ENCODE assay signal across 34 cellular contexts in the genomic region with DNA sequence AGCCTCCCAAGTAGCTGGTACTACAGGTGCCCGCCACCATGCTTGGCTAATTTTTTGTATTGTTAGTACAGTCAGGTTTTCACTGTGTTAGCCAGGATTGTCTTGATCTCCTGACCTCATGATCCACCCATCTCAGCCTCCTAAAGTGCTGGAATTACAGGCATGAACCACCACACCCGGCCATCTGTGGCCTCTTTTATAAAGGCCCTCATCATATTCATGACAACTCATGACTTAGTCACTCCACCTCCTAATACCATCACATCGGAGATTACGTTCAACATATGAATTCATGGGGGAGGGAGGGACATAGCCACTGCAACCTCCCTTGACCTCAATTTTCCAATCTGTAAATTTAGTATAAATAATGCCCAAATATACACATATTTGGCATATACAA. TPM values are rescaled to one million over a fixed set of nuclear protein-coding genes. Genes with fewer than 3 reads are reported as not detected.
"Had no signal": no experiment of that assay in that cellular context is flagged by ENCODE, and none has a peak within 500 bp of the region (broad histone marks: within the 10 kb centered on the region; RNA-seq: fewer than 3 reads in every experiment).

No MANE protein-coding gene starts in this region.

- H3K4me1 ChIP-seq: adrenal gland, body of pancreas, breast epithelium had no signal

- H3K36me3 ChIP-seq: adrenal gland, brain microvascular endothelial cell, breast epithelium had no signal

- H3K27me3 ChIP-seq: adrenal gland, body of pancreas, brain microvascular endothelial cell, breast epithelium had no signal

- ATAC-seq: activated CD8-positive, alpha-beta T cell treated with anti-CD3 and anti-CD28 coated beads for 36 hours; activated naive CD4-positive, alpha-beta T cell treated with anti-CD3 and anti-CD28 coated beads, Interleukin-2, amount 50 U/mL, for 72 hours; activated T-cell treated with anti-CD3 and anti-CD28 coated beads, Interleukin-2, amount 50 U/mL, for 4 hours; activated T-cell treated with anti-CD3 and anti-CD28 coated beads, Interleukin-2, amount 50 U/mL, for 72 hours; activated T-helper 17 cell treated with anti-CD3 and anti-CD28 coated beads, Interleukin-2, amount 50 U/mL, for 72 hours; body of pancreas had no signal

- H3K4me3 ChIP-seq: adrenal gland, body of pancreas, breast epithelium had no signal

- DNase-seq: activated B cell treated with CpG ODN at 0.5 μM for 24 hours; activated CD4-positive, alpha-beta memory T cell treated with anti-CD3 and anti-CD28 coated beads for 36 hours; activated CD4-positive, alpha-beta T cell treated with anti-CD3 and anti-CD28 coated beads for 4 hours; activated CD4-positive, alpha-beta T cell treated with anti-CD3 and anti-CD28 coated beads, Interleukin-2, amount 10 ng/mL, durations not matched to agents 24 days and 14 days; activated CD4-positive, alpha-beta T cell treated with anti-CD3 and anti-CD28 coated beads, Interleukin-2, amount 50 U/mL, for 1 hour; activated CD4-positive, alpha-beta T cell treated with anti-CD3 and anti-CD28 coated beads, Interleukin-2, amount 50 U/mL, for 4 hours; activated CD4-positive, CD25-positive, alpha-beta regulatory T cell treated with anti-CD3 and anti-CD28 coated beads, Interleukin-2, amount 50 U/mL, for 72 hours; activated CD8-positive, alpha-beta memory T cell treated with anti-CD3 and anti-CD28 coated beads, Interleukin-2, amount 50 U/mL, for 4 hours; activated CD8-positive, alpha-beta T cell treated with anti-CD3 and anti-CD28 coated beads for 36 hours; activated effector memory CD4-positive, alpha-beta T cell treated with anti-CD3 and anti-CD28 coated beads, Interleukin-2, amount 50 U/mL, for 16 hours; activated gamma-delta T cell treated with Interleukin-2 at 50 U/mL for 16 hours; activated naive CD4-positive, alpha-beta T cell; activated naive CD4-positive, alpha-beta T cell treated with anti-CD3 and anti-CD28 coated beads for 36 hours; activated naive CD4-positive, alpha-beta T cell treated with anti-CD3 and anti-CD28 coated beads, Interleukin-2, amount 50 U/mL, for 16 hours; activated naive CD8-positive, alpha-beta T cell treated with anti-CD3 and anti-CD28 coated beads for 36 hours; activated T-cell treated with anti-CD3 and anti-CD28 coated beads for 4 hours; activated T-cell treated with anti-CD3 and anti-CD28 coated beads, Interleukin-2, amount 50 U/mL, for 1 hour; activated T-cell treated with anti-CD3 and anti-CD28 coated beads, Interleukin-2, amount 50 U/mL, for 4 hours; activated T-cell treated with anti-CD3 and anti-CD28 coated beads, Interleukin-2, amount 50 U/mL, for 72 hours; adrenal gland; amniotic stem cell; aorta; body of pancreas; brain microvascular endothelial cell; central memory CD4-positive, alpha-beta T cell; T-helper 1 cell; T-helper 2 cell; T-helper 9 cell had no signal

- H3K9me3 ChIP-seq: adrenal gland, body of pancreas had no signal

- H3K27ac ChIP-seq: adrenal gland, body of pancreas, brain microvascular endothelial cell, breast epithelium, VCaP had no signal

RNA-seq across cellular contexts. Expression of gene PLCXD3, which starts 27.2 kb away (rescaled TPM):
- total RNA-seq: activated B cell treated with CpG ODN at 0.5 μM for 24 hours; activated CD4-positive, alpha-beta memory T cell treated with anti-CD3 and anti-CD28 coated beads for 36 hours; activated CD4-positive, alpha-beta T cell treated with anti-CD3 and anti-CD28 coated beads, Interleukin-2, amount 10 ng/mL, durations not matched to agents 24 days and 14 days; activated CD8-positive, alpha-beta memory T cell treated with anti-CD3 and anti-CD28 coated beads for 36 hours; activated CD8-positive, alpha-beta T cell treated with anti-CD3 and anti-CD28 coated beads for 36 hours; activated naive CD4-positive, alpha-beta T cell treated with anti-CD3 and anti-CD28 coated beads for 36 hours; activated naive CD4-positive, alpha-beta T cell treated with anti-CD3 and anti-CD28 coated beads, Interleukin-2, amount 50 U/mL, for 72 hours; activated naive CD8-positive, alpha-beta T cell treated with anti-CD3 and anti-CD28 coated beads for 36 hours; activated T-cell treated with anti-CD3 and anti-CD28 coated beads, Interleukin-2, amount 50 U/mL, for 4 hours; activated T-cell treated with anti-CD3 and anti-CD28 coated beads, Interleukin-2, amount 50 U/mL, for 72 hours; activated T-helper 1 cell treated with anti-CD3 and anti-CD28 coated beads, Interleukin-12 subunit alpha, Interleukin-12 subunit beta, Interleukin-2, Interleukin-4 antibody, amounts not matched to agents 30 ng/mL and 10 ng/mL and 1 ng/mL, durations not matched to agents 14 hours and 24 hours and 36 hours; activated T-helper 17 cell treated with anti-CD3 and anti-CD28 coated beads, Interleukin-2, amount 50 U/mL, for 72 hours had no signal
